ENCODE assay signal across 8 cellular contexts in genomic region chr7:50303894-50304157, GRCh38. TPM values are rescaled to one million over a fixed set of nuclear protein-coding genes. Genes with fewer than 3 reads are reported as not detected.
DNase-seq lines count a peak whose midpoint lies in the region; ATAC-seq and TF ChIP-seq lines count a peak whose summit lies in the region.

No MANE protein-coding gene starts in this region.

- no peaks in the 10 kb centered on the region for H3K9me3 ChIP-seq in DOHH2 (ENCODE audit: control insufficient read depth, insufficient read depth, low read length)
- H3K9me3 ChIP-seq in KOPT-K1 (ENCODE audit: insufficient read depth, low read length, poor library complexity, severe bottlenecking), result no peaks in the 10 kb centered on the region
- H3K9me3 ChIP-seq in esophagus muscularis mucosa, result no peaks in the 10 kb centered on the region
- H3K9me3 ChIP-seq in spleen, result no peaks in the 10 kb centered on the region

- intact Hi-C loops in esophagus muscularis mucosa (cut with DNase I) (loop anchor here (10.0 kb wide), 1 partner anchor 59 kb away; no protein-coding TSS in a partner anchor), spleen (cut with DNase I; ENCODE audit: low total_unique reads) (no loop called here)

- no peak for TF ChIP-seq EP300 in esophagus muscularis mucosa (IDR thresholded peaks at IDR 0.05)

- H3K4me2 ChIP-seq in DOHH2 (ENCODE audit: low read length), result peak overlapping the region; percentile 80

- H3F3A ChIP-seq in DOHH2 (ENCODE audit: control insufficient read depth, insufficient read depth), result peaks cover 35% of the 10 kb centered on the region

- H4K20me1 ChIP-seq in DOHH2 (ENCODE audit: control insufficient read depth, insufficient read depth, low read depth, low read length), result no peaks in the 10 kb centered on the region

- H3K4me3 ChIP-seq in DOHH2 (ENCODE audit: low read length), result peak overlapping the region; percentile 91
- peak overlapping the region; percentile 44 to 59 (median 50) for H3K4me3 ChIP-seq in esophagus muscularis mucosa
- H3K4me3 ChIP-seq in spleen, result peak overlapping the region; percentile 52 to 85 (median 70)

- no CpG with 5 or more reads among the region's 55 CpGs for WGBS in esophagus muscularis mucosa
- WGBS in spleen, 5 donors, result 0 to 1% (median 0%) methylated on average over 3 to 55 of the region's 55 CpGs; no CpG with 5 or more reads in 1 of the 5 donors

- H3K27me3 ChIP-seq in DOHH2 (ENCODE audit: control insufficient read depth, low read length) (peaks cover 11% of the 10 kb centered on the region; the same call in 1 of the 2 replicates), esophagus muscularis mucosa (peaks cover 0 to 55% (median 2%) of the 10 kb centered on the region in 4 donors), spleen (replicated peaks in 1 of 7) (peaks cover 0 to 35% (median 4%) of the 10 kb centered on the region in 7 donors)

- no peaks in the 10 kb centered on the region for H3K9me2 ChIP-seq in DOHH2 (replicated peaks; ENCODE audit: control insufficient read depth, low read length)

- DNase-seq in esophagus muscularis mucosa (ENCODE audit: extremely low spot score) (no peak), spleen (peak; percentile 93), epidermal melanocyte (ENCODE audit: insufficient read length, low spot score) (no peak), SIG-M5 (lab: John Stamatoyannopoulos, UW) (no peak)
- no peak for DNase-seq in activated CD4-positive, alpha-beta T cell treated with anti-CD3 and anti-CD28 coated beads for 1 hour

- peak; percentile 15 for ATAC-seq in GM21381 (IDR thresholded peaks at IDR 0.05; ENCODE audit: unreplicated experiment)

- TF ChIP-seq POLR2A in esophagus muscularis mucosa (IDR thresholded peaks at IDR 0.05; ENCODE audit: low read depth) (no peak), spleen (IDR thresholded peaks at IDR 0.05) (no peak)

- peaks cover 31% of the 10 kb centered on the region for H3K4me1 ChIP-seq in DOHH2 (ENCODE audit: control insufficient read depth, low read length)
- peaks cover 0 to 13% (median 9%) of the 10 kb centered on the region in 4 donors for H3K4me1 ChIP-seq in esophagus muscularis mucosa
- peaks cover 4 to 50% (median 29%) of the 10 kb centered on the region in 6 donors for H3K4me1 ChIP-seq in spleen

- no peak for TF ChIP-seq CTCF in DOHH2 (IDR thresholded peaks at IDR 0.05; ENCODE audit: low read depth, low read length, poor library complexity, severe bottlenecking)
- no peak for TF ChIP-seq CTCF in esophagus muscularis mucosa (IDR thresholded peaks at IDR 0.05)
- no peak for TF ChIP-seq CTCF in spleen (IDR thresholded peaks at IDR 0.05 in 8 of 11, conservative IDR thresholded peaks at IDR 0.05 in 3 of 11)

- peaks cover 43% of the 10 kb centered on the region for H3K79me2 ChIP-seq in DOHH2 (ENCODE audit: control insufficient read depth, low read length)

- H3K27ac ChIP-seq in DOHH2 (ENCODE audit: low read depth, low read length) (no peak overlapping the region), KOPT-K1 (ENCODE audit: low read depth, low read length, poor library complexity, severe bottlenecking) (peak overlapping the region; percentile 97), esophagus muscularis mucosa (replicated peaks in 1 of 4) (peak overlapping the region in 2 of 4 donors; percentile 61), spleen (peak overlapping the region; percentile 86 to 98 (median 94))

- H3K36me3 ChIP-seq in DOHH2 (ENCODE audit: control insufficient read depth, low read length) (peaks cover 28% of the 10 kb centered on the region), KOPT-K1 (ENCODE audit: insufficient read depth, low read length) (no peaks in the 10 kb centered on the region), esophagus muscularis mucosa (no peaks in the 10 kb centered on the region), spleen (no peaks in the 10 kb centered on the region)

RNA-seq across cellular contexts. Expression of gene IKZF1, which starts 0.7 kb away (rescaled TPM):
- total RNA-seq in esophagus muscularis mucosa (10 to 100 TPM in 1 of 4 donors, 1 to 10 TPM in 3; 3.6 to 17.7 (median 9.2) TPM), spleen (100 to 1,000 TPM; 212 to 389 (median 260) TPM)
- polyA plus RNA-seq in spleen, result 10 to 100 TPM; 36.4 to 39.2 (median 37.9) TPM

Comparison
In these comparisons a context has a peak if more than half of its experiments do, and no peak if none do; other contexts are left out.
1. RNA of gene IKZF1, which starts 0.7 kb away (total RNA-seq): 212 to 389 TPM in spleen; 3.6 to 17.7 TPM in esophagus muscularis mucosa; every median in the first group is over 10 times any median in the second.
2. Peak in every context shown above with its lines, with median percentiles within 50 percentile points of each other: H3K4me3 ChIP-seq.